Comparison of ENCODE assay signal across 21 cellular contexts in the genomic region with DNA sequence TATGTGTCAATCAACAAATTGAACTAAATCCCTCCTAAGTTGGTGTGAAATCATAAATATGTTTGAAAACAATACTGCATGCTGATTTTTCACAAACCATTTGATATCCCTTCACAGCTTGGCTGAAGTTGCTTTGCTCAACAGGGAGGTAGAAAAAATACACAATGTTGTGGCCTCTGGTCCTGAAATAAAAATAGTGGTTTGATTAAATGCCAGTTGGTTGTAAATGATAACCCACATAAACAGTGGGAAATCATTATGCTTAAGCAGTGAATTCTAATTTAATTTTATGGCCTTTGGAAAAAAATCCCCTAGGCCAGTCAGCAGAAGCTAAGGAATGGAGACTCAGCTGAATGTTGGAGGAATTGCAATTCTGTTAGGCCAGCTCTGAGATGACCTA.
"Had no signal": no experiment of that assay in that cellular context is flagged by ENCODE, and none has a peak within 500 bp of the region (broad histone marks: within the 10 kb centered on the region; RNA-seq: fewer than 3 reads in every experiment).

No MANE protein-coding gene starts in this region.

- H3K4me1 Mint-ChIP-seq: activated CD4-positive, alpha-beta T cell treated with anti-CD3 and anti-CD28 coated beads, Interleukin-2, amount 10 ng/mL, durations not matched to agents 7 days and 5 days; activated T-helper 17 cell treated with anti-CD3 and anti-CD28 coated beads, Interleukin-2, amount 50 U/mL, for 72 hours had no signal

- H3K9me3 Mint-ChIP-seq: activated CD4-positive, alpha-beta T cell treated with anti-CD3 and anti-CD28 coated beads, Interleukin-2, amount 10 ng/mL, durations not matched to agents 7 days and 5 days; activated T-helper 17 cell treated with anti-CD3 and anti-CD28 coated beads, Interleukin-2, amount 50 U/mL, for 72 hours; memory B cell; nephron progenitor cell had no signal

- H3K27ac Mint-ChIP-seq: activated CD4-positive, alpha-beta T cell treated with anti-CD3 and anti-CD28 coated beads, Interleukin-2, amount 10 ng/mL, durations not matched to agents 7 days and 5 days; activated naive CD8-positive, alpha-beta T cell; activated T-helper 17 cell treated with anti-CD3 and anti-CD28 coated beads, Interleukin-2, amount 50 U/mL, for 72 hours; nephron progenitor cell had no signal

- ATAC-seq: activated T-helper 17 cell treated with anti-CD3 and anti-CD28 coated beads, Interleukin-2, amount 50 U/mL, for 72 hours; body of pancreas; heart right ventricle; left cardiac atrium; pancreas; psoas muscle; right cardiac atrium; stimulated activated naive CD8-positive, alpha-beta T cell treated with anti-CD3 and anti-CD28 coated beads, Interleukin-15, Interleukin-2, amounts not matched to agents 100 U/mL and 50 U/mL, for 24 hours; upper lobe of right lung had no signal

- DNase-seq: activated CD4-positive, alpha-beta T cell treated with anti-CD3 and anti-CD28 coated beads, Interleukin-2, amount 10 ng/mL, durations not matched to agents 7 days and 5 days; activated CD4-positive, CD25-positive, alpha-beta regulatory T cell treated with anti-CD3 and anti-CD28 coated beads, Interleukin-2, amount 50 U/mL, for 72 hours; activated T-cell treated with anti-CD3 and anti-CD28 coated beads, Interleukin-2, amount 50 U/mL, for 1 hour; body of pancreas; foreskin fibroblast; heart right ventricle; islet precursor cell; left cardiac atrium; nephron progenitor cell; pancreas; psoas muscle; right cardiac atrium; stimulated activated CD4-positive, alpha-beta T cell treated with anti-CD3 and anti-CD28 coated beads, Interleukin-12 subunit alpha, Interleukin-12 subunit beta, amount 100 ng/mL, for 4 hours; stimulated activated CD4-positive, alpha-beta T cell treated with anti-CD3 and anti-CD28 coated beads, Interleukin-4, amount 100 ng/mL, for 4 hours; stimulated activated naive CD8-positive, alpha-beta T cell treated with anti-CD3 and anti-CD28 coated beads, Interleukin-15, Interleukin-2, amounts not matched to agents 100 U/mL and 50 U/mL, for 24 hours; upper lobe of right lung; WERI-Rb-1 had no signal

- H3K4me3 ChIP-seq: body of pancreas, heart right ventricle, pancreas, psoas muscle, upper lobe of right lung had no signal

- H3K27me3 Mint-ChIP-seq: activated CD4-positive, alpha-beta T cell treated with anti-CD3 and anti-CD28 coated beads, Interleukin-2, amount 10 ng/mL, durations not matched to agents 7 days and 5 days; activated naive CD8-positive, alpha-beta T cell; activated T-helper 17 cell treated with anti-CD3 and anti-CD28 coated beads, Interleukin-2, amount 50 U/mL, for 72 hours; memory B cell had no signal

- H3K36me3 Mint-ChIP-seq: activated naive CD8-positive, alpha-beta T cell; memory B cell had no signal

- H3K27me3 ChIP-seq: body of pancreas, heart right ventricle, pancreas, upper lobe of right lung had no signal

- H3K4me3 Mint-ChIP-seq: activated CD4-positive, alpha-beta T cell treated with anti-CD3 and anti-CD28 coated beads, Interleukin-2, amount 10 ng/mL, durations not matched to agents 7 days and 5 days; activated naive CD8-positive, alpha-beta T cell; activated T-helper 17 cell treated with anti-CD3 and anti-CD28 coated beads, Interleukin-2, amount 50 U/mL, for 72 hours; memory B cell; nephron progenitor cell had no signal

- H3K9me3 ChIP-seq: body of pancreas, pancreas, psoas muscle, upper lobe of right lung had no signal

- H3K36me3 ChIP-seq: heart right ventricle, pancreas, upper lobe of right lung, WERI-Rb-1 had no signal

- H3K4me1 ChIP-seq: body of pancreas, pancreas, psoas muscle, upper lobe of right lung had no signal

- H3K27ac ChIP-seq: body of pancreas, epithelial cell of prostate, heart right ventricle, pancreas, psoas muscle, upper lobe of right lung, WERI-Rb-1 had no signal
